25 cellular contexts compared by ENCODE assay signal in the genomic region with DNA sequence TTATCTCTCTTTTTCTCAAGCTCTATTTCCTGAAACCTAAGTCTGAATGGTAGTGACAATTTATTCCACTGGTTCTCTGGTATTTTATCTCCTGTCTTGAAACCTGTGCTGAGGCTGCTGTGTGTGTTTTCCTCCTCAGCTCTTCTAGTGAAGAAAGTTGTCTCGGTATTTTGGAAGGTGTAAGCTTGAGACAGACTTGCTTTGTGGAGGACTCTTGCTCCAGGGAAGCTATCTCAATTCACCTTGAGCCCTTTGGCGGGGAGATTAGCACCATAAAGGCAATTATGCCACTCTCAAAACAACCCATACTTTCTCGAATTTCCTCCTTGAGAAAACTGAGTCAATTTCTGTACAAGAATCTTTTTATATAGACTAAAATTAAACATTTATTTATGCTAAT.
"Had no signal": no experiment of that assay in that cellular context is flagged by ENCODE, and none has a peak within 500 bp of the region (broad histone marks: within the 10 kb centered on the region; RNA-seq: fewer than 3 reads in every experiment).

No MANE protein-coding gene starts in this region.

- H3K4me3 ChIP-seq: ascending aorta, body of pancreas, MG63 had no signal

- H3K27me3 Mint-ChIP-seq: activated B cell treated with CpG ODN at 0.5 μM for 24 hours; activated CD4-positive, alpha-beta T cell treated with anti-CD3 and anti-CD28 coated beads, Interleukin-2, amount 10 ng/mL, durations not matched to agents 24 days and 14 days; activated naive CD8-positive, alpha-beta T cell treated with anti-CD3 and anti-CD28 coated beads, Interleukin-2, amount 50 U/mL, for 24 hours; central memory CD8-positive, alpha-beta T cell; T-helper 17 cell had no signal

- H3K4me1 ChIP-seq: ascending aorta, body of pancreas had no signal

- H3K4me3 Mint-ChIP-seq: activated B cell treated with CpG ODN at 0.5 μM for 24 hours; activated CD4-positive, alpha-beta T cell treated with anti-CD3 and anti-CD28 coated beads, Interleukin-2, amount 10 ng/mL, durations not matched to agents 24 days and 14 days; activated naive CD8-positive, alpha-beta T cell treated with anti-CD3 and anti-CD28 coated beads, Interleukin-2, amount 50 U/mL, for 24 hours; activated T-cell treated with anti-CD3 and anti-CD28 coated beads, Interleukin-2, amount 50 U/mL, for 4 hours; central memory CD8-positive, alpha-beta T cell; T-helper 17 cell had no signal

- H3K36me3 ChIP-seq: ascending aorta, MG63 had no signal

- H3K9me3 Mint-ChIP-seq: activated naive CD8-positive, alpha-beta T cell treated with anti-CD3 and anti-CD28 coated beads, Interleukin-2, amount 50 U/mL, for 24 hours had no signal

- H3K9me3 ChIP-seq: body of pancreas, MG63 had no signal

- H3K27ac Mint-ChIP-seq: activated B cell treated with CpG ODN at 0.5 μM for 24 hours; activated CD4-positive, alpha-beta T cell treated with anti-CD3 and anti-CD28 coated beads, Interleukin-2, amount 10 ng/mL, durations not matched to agents 24 days and 14 days; activated naive CD4-positive, alpha-beta T cell treated with anti-CD3 and anti-CD28 coated beads, Interleukin-2, amount 50 U/mL, for 72 hours; activated naive CD8-positive, alpha-beta T cell treated with anti-CD3 and anti-CD28 coated beads, Interleukin-2, amount 50 U/mL, for 24 hours; T-helper 17 cell had no signal

- H3K27ac ChIP-seq: ascending aorta, body of pancreas had no signal

- H3K36me3 Mint-ChIP-seq: activated naive CD4-positive, alpha-beta T cell treated with anti-CD3 and anti-CD28 coated beads, Interleukin-2, amount 50 U/mL, for 72 hours had no signal

- H3K4me1 Mint-ChIP-seq: activated CD4-positive, alpha-beta T cell treated with anti-CD3 and anti-CD28 coated beads, Interleukin-2, amount 10 ng/mL, durations not matched to agents 24 days and 14 days; activated naive CD8-positive, alpha-beta T cell treated with anti-CD3 and anti-CD28 coated beads, Interleukin-2, amount 50 U/mL, for 24 hours; central memory CD8-positive, alpha-beta T cell; T-helper 17 cell had no signal

- H3K27me3 ChIP-seq: ascending aorta, body of pancreas, MG63 had no signal

- ATAC-seq: activated naive CD4-positive, alpha-beta T cell treated with anti-CD3 and anti-CD28 coated beads, Interleukin-2, amount 50 U/mL, for 72 hours; activated naive CD8-positive, alpha-beta T cell treated with anti-CD3 and anti-CD28 coated beads, Interleukin-2, amount 50 U/mL, for 24 hours; activated T-cell treated with anti-CD3 and anti-CD28 coated beads, Interleukin-2, amount 50 U/mL, for 4 hours; body of pancreas; T-helper 17 cell had no signal

- DNase-seq: activated B cell treated with CpG ODN at 0.5 μM for 24 hours; activated CD4-positive, alpha-beta T cell treated with anti-CD3 and anti-CD28 coated beads for 1 hour; activated CD4-positive, alpha-beta T cell treated with anti-CD3 and anti-CD28 coated beads, Interleukin-2, amount 10 ng/mL, durations not matched to agents 24 days and 14 days; activated CD4-positive, alpha-beta T cell treated with anti-CD3 and anti-CD28 coated beads, Interleukin-2, amount 50 U/mL, for 48 hours; activated CD8-positive, alpha-beta memory T cell treated with anti-CD3 and anti-CD28 coated beads for 24 hours; activated effector memory CD4-positive, alpha-beta T cell treated with anti-CD3 and anti-CD28 coated beads, Interleukin-2, amount 50 U/mL, for 16 hours; activated naive CD4-positive, alpha-beta T cell treated with Interleukin-2 at 50 U/mL for 16 hours; activated naive CD8-positive, alpha-beta T cell treated with anti-CD3 and anti-CD28 coated beads, Interleukin-2, amount 50 U/mL, for 24 hours; activated T-cell treated with anti-CD3 and anti-CD28 coated beads, Interleukin-2, amount 50 U/mL, for 4 hours; amniotic stem cell; body of pancreas; MG63; MV-4-11; NCI-H1092 treated with DMSO at 0.1 percent for 48 hours; NCI-H1417 treated with DMSO at 0.1 percent for 48 hours; NCI-H1694; NCI-H2029; NCI-H345; NCI-H510A; SHP77 treated with DMSO at 0.1 percent for 48 hours; T-helper 17 cell; T-helper 9 cell had no signal
